Comparison of ENCODE assay signal across 8 cellular contexts in genomic region chr3:16310486-16310885, GRCh38. TPM values are rescaled to one million over a fixed set of nuclear protein-coding genes. Genes with fewer than 3 reads are reported as not detected.
DNase-seq lines count a peak whose midpoint lies in the region; ATAC-seq and TF ChIP-seq lines count a peak whose summit lies in the region.
"Not testable (repeated sequence)": the region's sequence is repeated elsewhere in the genome, so short reads cannot be mapped to it uniquely, and the experiment has no call there.

No MANE protein-coding gene starts in this region.

- H2AFZ ChIP-seq in DND-41 (ENCODE audit: low read depth, low read length); OCI-LY3 (ENCODE audit: low read depth, low read length): not testable (repeated sequence)

- H3K4me2 ChIP-seq in DND-41 (ENCODE audit: insufficient read depth, low read length) (peak overlapping the region; percentile 41), OCI-LY3 (ENCODE audit: low read length) (peak overlapping the region; percentile 60)

- not testable (repeated sequence) for ATAC-seq in DND-41 (ENCODE audit: insufficient read depth, low read depth); activated CD4-positive, alpha-beta T cell treated with anti-CD3 and anti-CD28 coated beads for 36 hours; activated CD8-positive, alpha-beta memory T cell treated with anti-CD3 and anti-CD28 coated beads, Interleukin-2, amount 10 ng/mL, durations not matched to agents 7 days and 5 days; natural killer cell treated with Interleukin-12 subunit alpha and Interleukin-12 subunit beta and Interleukin-15 and Interleukin-18, amount 100 ng/mL, for 72 hours; stimulated activated naive CD8-positive, alpha-beta T cell treated with anti-CD3 and anti-CD28 coated beads, Interleukin-15, amount 100 ng/mL, for 72 hours

- H3K79me2 ChIP-seq in DND-41 (ENCODE audit: insufficient read depth, low read length) = peaks cover 51% of the 10 kb centered on the region
- not testable (repeated sequence) for H3K79me2 ChIP-seq in OCI-LY3 (ENCODE audit: low read length)

- H3K27ac ChIP-seq in DND-41 (ENCODE audit: low read length) (peak overlapping the region; percentile 87), OCI-LY3 (ENCODE audit: low read length) (peak overlapping the region; percentile 83)
- not testable (repeated sequence) for H3K27ac ChIP-seq in colonic mucosa

- not testable (repeated sequence) for H3K27me3 Mint-ChIP-seq in activated CD4-positive, alpha-beta T cell treated with anti-CD3 and anti-CD28 coated beads for 36 hours; activated CD8-positive, alpha-beta memory T cell treated with anti-CD3 and anti-CD28 coated beads, Interleukin-2, amount 10 ng/mL, durations not matched to agents 7 days and 5 days; activated naive CD4-positive, alpha-beta T cell treated with anti-CD3 and anti-CD28 coated beads, Interleukin-2, amount 50 U/mL, for 24 hours; natural killer cell treated with Interleukin-12 subunit alpha and Interleukin-12 subunit beta and Interleukin-15 and Interleukin-18, amount 100 ng/mL, for 72 hours; stimulated activated naive CD8-positive, alpha-beta T cell treated with anti-CD3 and anti-CD28 coated beads, Interleukin-15, amount 100 ng/mL, for 72 hours

- not testable (repeated sequence) for H4K20me1 ChIP-seq in DND-41 (ENCODE audit: insufficient read depth, low read length)
- peaks cover 30% of the 10 kb centered on the region for H4K20me1 ChIP-seq in OCI-LY3 (ENCODE audit: insufficient read depth, low read length)

- CTCF ChIA-PET in activated CD4-positive, alpha-beta T cell treated with anti-CD3 and anti-CD28 coated beads for 36 hours (lab: Charles Lee) = interaction anchor here (0.7 kb wide), 1 partner anchor 24 kb away, joined by 3 read pairs; no protein-coding TSS in a partner anchor
- CTCF ChIA-PET in activated CD8-positive, alpha-beta memory T cell treated with anti-CD3 and anti-CD28 coated beads, Interleukin-2, amount 10 ng/mL, durations not matched to agents 7 days and 5 days (lab: Charles Lee) = interaction anchor here (0.7 to 12.3 kb wide), 2 partner anchors 21 to 55 kb away, joined by 3 to 134 read pairs; no protein-coding TSS in a partner anchor

- POLR2A ChIA-PET in activated CD4-positive, alpha-beta T cell treated with anti-CD3 and anti-CD28 coated beads for 36 hours (lab: Charles Lee) = not testable (repeated sequence)

- intact Hi-C loops in activated CD4-positive, alpha-beta T cell treated with anti-CD3 and anti-CD28 coated beads for 36 hours (cut with DNase I, micrococcal nuclease) = loop anchor here in 1 of 2 experiments (1.0 kb wide), 1 partner anchor 19 kb away; no protein-coding TSS in a partner anchor
- intact Hi-C loops in colonic mucosa (cut with DNase I) = not testable (repeated sequence)

- TF ChIP-seq CTCF in DND-41 (IDR thresholded peaks at IDR 0.05; ENCODE audit: borderline replicate concordance, extremely low read depth, low read length, poor library complexity, severe bottlenecking); OCI-LY3 (IDR thresholded peaks at IDR 0.05; ENCODE audit: low read depth, low read length); colonic mucosa (IDR thresholded peaks at IDR 0.05): not testable (repeated sequence)

- not testable (repeated sequence) for H3K9me3 Mint-ChIP-seq in activated CD4-positive, alpha-beta T cell treated with anti-CD3 and anti-CD28 coated beads for 36 hours (ENCODE audit: low read depth); activated CD8-positive, alpha-beta memory T cell treated with anti-CD3 and anti-CD28 coated beads, Interleukin-2, amount 10 ng/mL, durations not matched to agents 7 days and 5 days (ENCODE audit: low read depth); natural killer cell treated with Interleukin-12 subunit alpha and Interleukin-12 subunit beta and Interleukin-15 and Interleukin-18, amount 100 ng/mL, for 72 hours; stimulated activated naive CD8-positive, alpha-beta T cell treated with anti-CD3 and anti-CD28 coated beads, Interleukin-15, amount 100 ng/mL, for 72 hours
- H3K9me3 Mint-ChIP-seq in activated naive CD4-positive, alpha-beta T cell treated with anti-CD3 and anti-CD28 coated beads, Interleukin-2, amount 50 U/mL, for 24 hours = peaks cover 10% of the 10 kb centered on the region

- peak overlapping the region; percentile 35 for H3K9ac ChIP-seq in DND-41 (ENCODE audit: low read depth, low read length)
- 0 out of 2 replicates have a peak overlapping the region, but pooled peaks have one; percentile 23 for H3K9ac ChIP-seq in OCI-LY3 (ENCODE audit: low read length)
- not testable (repeated sequence) for H3K9ac ChIP-seq in colonic mucosa (ENCODE audit: low read depth in 2 of 2, low read length in 2 of 2)

- DNase-seq in DND-41; activated CD4-positive, alpha-beta T cell treated with anti-CD3 and anti-CD28 coated beads for 36 hours; natural killer cell treated with Interleukin-12 subunit alpha and Interleukin-12 subunit beta and Interleukin-15 and Interleukin-18, amount 100 ng/mL, for 72 hours (ENCODE audit: low spot score); stimulated activated naive CD8-positive, alpha-beta T cell treated with anti-CD3 and anti-CD28 coated beads, Interleukin-15, amount 100 ng/mL, for 72 hours: not testable (repeated sequence)
- peak; percentile 39 for DNase-seq in activated CD8-positive, alpha-beta memory T cell treated with anti-CD3 and anti-CD28 coated beads, Interleukin-2, amount 10 ng/mL, durations not matched to agents 7 days and 5 days
- peak; percentile 9 for DNase-seq in colonic mucosa

- H3K4me3 Mint-ChIP-seq in activated CD4-positive, alpha-beta T cell treated with anti-CD3 and anti-CD28 coated beads for 36 hours; activated CD8-positive, alpha-beta memory T cell treated with anti-CD3 and anti-CD28 coated beads, Interleukin-2, amount 10 ng/mL, durations not matched to agents 7 days and 5 days: not testable (repeated sequence)
- peak overlapping the region; percentile 76 for H3K4me3 Mint-ChIP-seq in activated naive CD4-positive, alpha-beta T cell treated with anti-CD3 and anti-CD28 coated beads, Interleukin-2, amount 50 U/mL, for 24 hours
- H3K4me3 Mint-ChIP-seq in natural killer cell treated with Interleukin-12 subunit alpha and Interleukin-12 subunit beta and Interleukin-15 and Interleukin-18, amount 100 ng/mL, for 72 hours = peak overlapping the region; percentile 74
- H3K4me3 Mint-ChIP-seq in stimulated activated naive CD8-positive, alpha-beta T cell treated with anti-CD3 and anti-CD28 coated beads, Interleukin-15, amount 100 ng/mL, for 72 hours = peak overlapping the region; percentile 58 to 65

- H3K4me1 Mint-ChIP-seq in activated CD4-positive, alpha-beta T cell treated with anti-CD3 and anti-CD28 coated beads for 36 hours = peaks cover 93% of the 10 kb centered on the region
- peaks cover 89% of the 10 kb centered on the region for H3K4me1 Mint-ChIP-seq in activated CD8-positive, alpha-beta memory T cell treated with anti-CD3 and anti-CD28 coated beads, Interleukin-2, amount 10 ng/mL, durations not matched to agents 7 days and 5 days
- peaks cover 89% of the 10 kb centered on the region for H3K4me1 Mint-ChIP-seq in activated naive CD4-positive, alpha-beta T cell treated with anti-CD3 and anti-CD28 coated beads, Interleukin-2, amount 50 U/mL, for 24 hours
- peaks cover 51 to 59% of the 10 kb centered on the region in 2 donors for H3K4me1 Mint-ChIP-seq in natural killer cell treated with Interleukin-12 subunit alpha and Interleukin-12 subunit beta and Interleukin-15 and Interleukin-18, amount 100 ng/mL, for 72 hours (ENCODE audit: low read depth in 2 of 2)
- H3K4me1 Mint-ChIP-seq in stimulated activated naive CD8-positive, alpha-beta T cell treated with anti-CD3 and anti-CD28 coated beads, Interleukin-15, amount 100 ng/mL, for 72 hours = peaks cover 95% of the 10 kb centered on the region

- H3K9me3 ChIP-seq in DND-41 (ENCODE audit: insufficient read depth, low read length, severe bottlenecking); OCI-LY3 (ENCODE audit: insufficient read depth, low read length); colonic mucosa: not testable (repeated sequence)

- H3K27me3 ChIP-seq in DND-41 (ENCODE audit: insufficient read depth, low read length, poor library complexity); OCI-LY3 (ENCODE audit: low read depth, low read length); colonic mucosa: not testable (repeated sequence)

- H3K36me3 ChIP-seq in DND-41 (ENCODE audit: insufficient read depth, low read length) = peaks cover 43% of the 10 kb centered on the region
- peaks cover 56% of the 10 kb centered on the region for H3K36me3 ChIP-seq in OCI-LY3 (replicated peaks; ENCODE audit: low read depth, low read length)
- H3K36me3 ChIP-seq in colonic mucosa = not testable (repeated sequence)

- H3K4me1 ChIP-seq in DND-41 (ENCODE audit: insufficient read depth, low read length) (peaks cover 98% of the 10 kb centered on the region), OCI-LY3 (ENCODE audit: low read length) (peaks cover 41% of the 10 kb centered on the region)
- not testable (repeated sequence) for H3K4me1 ChIP-seq in colonic mucosa

- peak overlapping the region; percentile 87 for H3K27ac Mint-ChIP-seq in activated CD4-positive, alpha-beta T cell treated with anti-CD3 and anti-CD28 coated beads for 36 hours
- peak overlapping the region; percentile 93 for H3K27ac Mint-ChIP-seq in activated CD8-positive, alpha-beta memory T cell treated with anti-CD3 and anti-CD28 coated beads, Interleukin-2, amount 10 ng/mL, durations not matched to agents 7 days and 5 days
- peak overlapping the region; percentile 94 for H3K27ac Mint-ChIP-seq in activated naive CD4-positive, alpha-beta T cell treated with anti-CD3 and anti-CD28 coated beads, Interleukin-2, amount 50 U/mL, for 24 hours
- H3K27ac Mint-ChIP-seq in natural killer cell treated with Interleukin-12 subunit alpha and Interleukin-12 subunit beta and Interleukin-15 and Interleukin-18, amount 100 ng/mL, for 72 hours = peak overlapping the region; percentile 88 to 96
- peak overlapping the region; percentile 28 to 77 for H3K27ac Mint-ChIP-seq in stimulated activated naive CD8-positive, alpha-beta T cell treated with anti-CD3 and anti-CD28 coated beads, Interleukin-15, amount 100 ng/mL, for 72 hours

- not testable (repeated sequence) for H3K4me3 ChIP-seq in DND-41 (ENCODE audit: low read depth in 1 of 2, low read length in 2 of 2); colonic mucosa
- peak overlapping the region; percentile 22; the same call in 1 of the 2 replicates for H3K4me3 ChIP-seq in OCI-LY3 (ENCODE audit: low read length)

- peaks cover 72% of the 10 kb centered on the region for H3K36me3 Mint-ChIP-seq in activated CD4-positive, alpha-beta T cell treated with anti-CD3 and anti-CD28 coated beads for 36 hours (ENCODE audit: low read depth)
- peaks cover 70% of the 10 kb centered on the region for H3K36me3 Mint-ChIP-seq in activated CD8-positive, alpha-beta memory T cell treated with anti-CD3 and anti-CD28 coated beads, Interleukin-2, amount 10 ng/mL, durations not matched to agents 7 days and 5 days
- peaks cover 32% of the 10 kb centered on the region for H3K36me3 Mint-ChIP-seq in activated naive CD4-positive, alpha-beta T cell treated with anti-CD3 and anti-CD28 coated beads, Interleukin-2, amount 50 U/mL, for 24 hours
- H3K36me3 Mint-ChIP-seq in natural killer cell treated with Interleukin-12 subunit alpha and Interleukin-12 subunit beta and Interleukin-15 and Interleukin-18, amount 100 ng/mL, for 72 hours = peaks cover 27% of the 10 kb centered on the region

RNA-seq across cellular contexts. Expression of gene OXNAD1, which starts 45.5 kb away (rescaled TPM):
- total RNA-seq in activated CD4-positive, alpha-beta T cell treated with anti-CD3 and anti-CD28 coated beads for 36 hours = 10 to 100 TPM; 27.7 to 34.6 TPM
- total RNA-seq in activated CD8-positive, alpha-beta memory T cell treated with anti-CD3 and anti-CD28 coated beads, Interleukin-2, amount 10 ng/mL, durations not matched to agents 7 days and 5 days = 10 to 100 TPM; 44.9 to 47.4 TPM
- 10 to 100 TPM; 23.4 to 26.2 TPM for total RNA-seq in colonic mucosa
- total RNA-seq in natural killer cell treated with Interleukin-12 subunit alpha and Interleukin-12 subunit beta and Interleukin-15 and Interleukin-18, amount 100 ng/mL, for 72 hours = 10 to 100 TPM; 16.0 to 31.4 TPM

RNA-seq across cellular contexts. Expression of gene DPH3, which starts 45.7 kb away (rescaled TPM):
- 10 to 100 TPM; 13.0 to 17.8 TPM for total RNA-seq in activated CD4-positive, alpha-beta T cell treated with anti-CD3 and anti-CD28 coated beads for 36 hours
- total RNA-seq in activated CD8-positive, alpha-beta memory T cell treated with anti-CD3 and anti-CD28 coated beads, Interleukin-2, amount 10 ng/mL, durations not matched to agents 7 days and 5 days = 10 to 100 TPM; 13.9 to 23.8 TPM
- total RNA-seq in colonic mucosa = 10 to 100 TPM; 15.4 to 23.4 TPM
- total RNA-seq in natural killer cell treated with Interleukin-12 subunit alpha and Interleukin-12 subunit beta and Interleukin-15 and Interleukin-18, amount 100 ng/mL, for 72 hours = 10 to 100 TPM; 24.4 to 25.7 TPM
